Comparison of ENCODE assay signal across 1 cellular context in the genomic region with DNA sequence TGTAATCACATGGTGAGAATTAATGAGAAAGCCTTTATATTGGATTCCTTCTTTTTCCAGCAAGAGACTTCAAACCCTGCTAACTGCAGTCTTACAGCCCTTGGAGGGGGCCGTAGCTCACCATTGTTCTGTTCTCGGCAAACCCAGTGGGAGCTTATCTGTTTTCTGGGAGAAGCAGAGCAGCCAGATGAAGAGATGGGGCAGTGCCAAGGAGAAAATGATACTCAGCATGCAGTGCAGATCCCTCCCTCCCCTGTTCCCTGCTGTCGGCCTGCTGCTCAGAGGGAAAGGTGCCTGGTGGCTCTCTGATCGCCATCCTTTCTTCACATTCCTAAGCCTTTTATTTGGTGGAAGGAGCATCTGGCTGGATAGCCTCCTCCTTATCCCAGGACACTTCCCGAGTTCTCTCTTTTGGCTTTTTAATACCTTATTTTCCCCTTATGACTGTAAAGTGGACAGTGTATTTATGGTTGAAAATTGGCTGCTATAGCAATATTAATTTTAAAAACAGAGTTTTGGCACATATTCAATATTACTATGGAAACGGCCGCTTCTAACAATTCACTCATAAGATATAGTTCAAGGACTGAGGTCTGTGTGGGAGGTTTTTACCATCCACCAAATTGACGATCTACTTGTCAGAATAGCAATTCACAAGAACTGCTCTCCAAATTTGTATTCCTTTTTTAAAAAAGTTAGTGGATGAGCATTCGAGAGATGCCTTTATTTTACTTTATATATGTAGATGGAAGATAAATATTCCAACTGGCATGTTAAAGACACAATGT.
A peak's percentile ranks its signal among the peaks of the same experiment; 100 is the strongest.
TF ChIP-seq lines count a peak whose summit lies in the region.

No MANE protein-coding gene starts in this region.

TF ChIP-seq in H1, 55 proteins besides CTCF, POLR2A, EP300 and RAD21:
- TF ChIP-seq RBBP5 (IDR thresholded peaks at IDR 0.05; ENCODE audit: borderline replicate concordance, low read depth, low read length) (no peak), KDM5A (IDR thresholded peaks at IDR 0.05; ENCODE audit: low read length) (no peak), FOSL1 (IDR thresholded peaks at IDR 0.05; ENCODE audit: insufficient read depth, low read depth, low read length) (no peak), TCF12 (IDR thresholded peaks at IDR 0.05; ENCODE audit: low read depth, low read length) (no peak), CBX5 (IDR thresholded peaks at IDR 0.05; ENCODE audit: low read depth, low read length) (no peak), CHD7 (IDR thresholded peaks at IDR 0.05; ENCODE audit: insufficient replicate concordance, low read length) (no peak), CEBPB (IDR thresholded peaks at IDR 0.05; ENCODE audit: low read depth, low read length) (no peak), CBX8 (IDR thresholded peaks at IDR 0.05; ENCODE audit: borderline replicate concordance, low read depth, low read length) (no peak), SIX5 (IDR thresholded peaks at IDR 0.05; ENCODE audit: low read depth, low read length) (no peak), SP4 (IDR thresholded peaks at IDR 0.05; ENCODE audit: low read length) (no peak), TEAD4 (IDR thresholded peaks at IDR 0.05; ENCODE audit: low read depth, low read length) (peak; percentile 32; the same call in 1 of the 2 replicates), ASH2L (IDR thresholded peaks at IDR 0.05; ENCODE audit: low read length) (no peak), RNF2 (IDR thresholded peaks at IDR 0.05; ENCODE audit: borderline replicate concordance, low read depth, low read length, missing control alignments, poor library complexity, severe bottlenecking) (no peak), RXRA (IDR thresholded peaks at IDR 0.05; ENCODE audit: insufficient read depth, low read depth, low read length) (no peak), HDAC2 (IDR thresholded peaks at IDR 0.05; ENCODE audit: borderline replicate concordance in 1 of 2, low read depth in 2 of 2, low read length in 2 of 2) (0 out of 4 replicates have a peak, but pooled peaks have one; percentile 37 to 53), JUND (IDR thresholded peaks at IDR 0.05; ENCODE audit: low read length) (no peak), SUZ12 (IDR thresholded peaks at IDR 0.05; ENCODE audit: low read length) (no peak)
